8 cellular contexts compared by ENCODE assay signal in genomic region chr17:82603981-82604448, GRCh38. TPM values are rescaled to one million over a fixed set of nuclear protein-coding genes. Genes with fewer than 3 reads are reported as not detected.
DNase-seq lines count a peak whose midpoint lies in the region; TF ChIP-seq lines count a peak whose summit lies in the region.

No MANE protein-coding gene starts in this region.

- peaks cover 35% of the 10 kb centered on the region for H3K36me3 Mint-ChIP-seq in activated CD4-positive, alpha-beta T cell treated with anti-CD3 and anti-CD28 coated beads, Interleukin-2, amount 10 ng/mL, durations not matched to agents 7 days and 5 days (ENCODE audit: low read depth)

- peaks cover 15% of the 10 kb centered on the region for H3K4me1 Mint-ChIP-seq in activated CD4-positive, alpha-beta T cell treated with anti-CD3 and anti-CD28 coated beads, Interleukin-2, amount 10 ng/mL, durations not matched to agents 7 days and 5 days

- H3K9me3 ChIP-seq in tibial artery: no peaks in the 10 kb centered on the region

- DNase-seq in activated CD4-positive, alpha-beta T cell treated with anti-CD3 and anti-CD28 coated beads, Interleukin-2, amount 10 ng/mL, durations not matched to agents 7 days and 5 days: peak; percentile 61
- DNase-seq in activated CD4-positive, alpha-beta T cell treated with anti-CD3 and anti-CD28 coated beads, Interleukin-2, amount 50 U/mL, for 4 hours: no peak
- DNase-seq in brain pericyte (ENCODE audit: low read depth, low spot score) (peak; percentile 50), left kidney (ENCODE audit: low read depth, low spot score) (peak; percentile 72), tibial artery (peak; percentile 73 to 83), NCI-H774 (lab: John Stamatoyannopoulos, UW) (no peak), SHP77 (lab: John Stamatoyannopoulos, UW) (no peak), NCI-H2029 (lab: John Stamatoyannopoulos, UW) (no peak)

- H3K4me3 Mint-ChIP-seq in activated CD4-positive, alpha-beta T cell treated with anti-CD3 and anti-CD28 coated beads, Interleukin-2, amount 10 ng/mL, durations not matched to agents 7 days and 5 days: no peak overlapping the region

- H3K4me3 ChIP-seq in tibial artery: no peak overlapping the region

- no peak for TF ChIP-seq CTCF in tibial artery (IDR thresholded peaks at IDR 0.05)

- intact Hi-C loops in tibial artery (cut with DNase I; ENCODE audit: low total_unique reads): no loop called here

- H3K27ac ChIP-seq in tibial artery: no peak overlapping the region

- CTCF ChIA-PET in activated CD4-positive, alpha-beta T cell treated with anti-CD3 and anti-CD28 coated beads, Interleukin-2, amount 10 ng/mL, durations not matched to agents 7 days and 5 days (lab: Charles Lee): interaction anchor here (1.9 kb wide), 1 partner anchor 12 kb away, joined by 6 read pairs; no protein-coding TSS in a partner anchor

- peaks cover 54 to 83% (median 70%) of the 10 kb centered on the region in 3 donors for H3K36me3 ChIP-seq in tibial artery

- no peaks in the 10 kb centered on the region for H3K4me1 ChIP-seq in tibial artery

- POLR2A ChIA-PET in activated CD4-positive, alpha-beta T cell treated with anti-CD3 and anti-CD28 coated beads, Interleukin-2, amount 10 ng/mL, durations not matched to agents 7 days and 5 days (lab: Charles Lee): no interaction called here

- H3K27me3 ChIP-seq in tibial artery: no peaks in the 10 kb centered on the region

- no peaks in the 10 kb centered on the region for H3K9me3 Mint-ChIP-seq in activated CD4-positive, alpha-beta T cell treated with anti-CD3 and anti-CD28 coated beads, Interleukin-2, amount 10 ng/mL, durations not matched to agents 7 days and 5 days

- peak overlapping the region; percentile 56 for H3K27ac Mint-ChIP-seq in activated CD4-positive, alpha-beta T cell treated with anti-CD3 and anti-CD28 coated beads, Interleukin-2, amount 10 ng/mL, durations not matched to agents 7 days and 5 days

- no peaks in the 10 kb centered on the region for H3K27me3 Mint-ChIP-seq in activated CD4-positive, alpha-beta T cell treated with anti-CD3 and anti-CD28 coated beads, Interleukin-2, amount 10 ng/mL, durations not matched to agents 7 days and 5 days

RNA-seq across cellular contexts. Expression of gene WDR45B, which starts 44.2 kb away (rescaled TPM):
- 10 to 100 TPM; 33.5 to 36.4 TPM for total RNA-seq in activated CD4-positive, alpha-beta T cell treated with anti-CD3 and anti-CD28 coated beads, Interleukin-2, amount 10 ng/mL, durations not matched to agents 7 days and 5 days

Comparison
In these comparisons a context has a peak if more than half of its experiments do, and no peak if none do; other contexts are left out.
1. DNase-seq: peak in activated CD4-positive, alpha-beta T cell treated with anti-CD3 and anti-CD28 coated beads, Interleukin-2, amount 10 ng/mL, durations not matched to agents 7 days and 5 days (single experiment), brain pericyte (single experiment), left kidney (single experiment) and tibial artery (2 of 2); none in activated CD4-positive, alpha-beta T cell treated with anti-CD3 and anti-CD28 coated beads, Interleukin-2, amount 50 U/mL, for 4 hours (0 of 2), NCI-H774 (single experiment), SHP77 (0 of 2) and NCI-H2029 (single experiment).